ENCODE assay signal across 10 cellular contexts in genomic region chr1:1351511-1352427, GRCh38. TPM values are rescaled to one million over a fixed set of nuclear protein-coding genes. Genes with fewer than 3 reads are reported as not detected.
A peak's percentile ranks its signal among the peaks of the same experiment; 100 is the strongest.
DNase-seq lines count a peak whose midpoint lies in the region; ATAC-seq lines count a peak whose summit lies in the region.
"Had no signal": no experiment of that assay in that cellular context is flagged by ENCODE, and none has a peak within 500 bp of the region (broad histone marks: within the 10 kb centered on the region; RNA-seq: fewer than 3 reads in every experiment).

No MANE protein-coding gene starts in this region.

- peaks cover 8% of the 10 kb centered on the region for H3K4me1 Mint-ChIP-seq in activated naive CD8-positive, alpha-beta T cell treated with anti-CD3 and anti-CD28 coated beads, Interleukin-2, amount 10 ng/mL, durations not matched to agents 7 days and 5 days

- H3K4me1 ChIP-seq in stomach smooth muscle (ENCODE audit: control insufficient read depth, insufficient read depth, low read length) = peaks cover 58% of the 10 kb centered on the region

- H3K9ac ChIP-seq in stomach smooth muscle (ENCODE audit: low read length in 2 of 2) = peak overlapping the region in 1 of 2 donors; percentile 13

- POLR2A ChIA-PET in activated naive CD8-positive, alpha-beta T cell treated with anti-CD3 and anti-CD28 coated beads, Interleukin-2, amount 10 ng/mL, durations not matched to agents 7 days and 5 days (lab: Charles Lee) = interaction anchor here (0.6 to 1.0 kb wide), 2 partner anchors 24 to 472 kb away, joined by 3 read pairs; no protein-coding TSS in a partner anchor

- H3K27me3 ChIP-seq in stomach smooth muscle (ENCODE audit: control insufficient read depth in 1 of 2, insufficient read depth in 2 of 2, low read length in 2 of 2) = no peaks in the 10 kb centered on the region

- H3K4me3 Mint-ChIP-seq in activated naive CD8-positive, alpha-beta T cell treated with anti-CD3 and anti-CD28 coated beads, Interleukin-2, amount 10 ng/mL, durations not matched to agents 7 days and 5 days = peak overlapping the region; percentile 65

- H3K9me3 ChIP-seq in iPS-18c (ENCODE audit: control insufficient read depth, insufficient read depth, low read length) (peaks cover 3% of the 10 kb centered on the region), stomach smooth muscle (ENCODE audit: control insufficient read depth in 2 of 2, low read length in 2 of 2) (no peaks in the 10 kb centered on the region)

- peaks cover 23% of the 10 kb centered on the region for H3K27me3 Mint-ChIP-seq in activated naive CD8-positive, alpha-beta T cell treated with anti-CD3 and anti-CD28 coated beads, Interleukin-2, amount 10 ng/mL, durations not matched to agents 7 days and 5 days

- peak overlapping the region; percentile 37 for H3K27ac ChIP-seq in stomach smooth muscle (ENCODE audit: low read length)

- peak; percentile 56 for DNase-seq in NCI-H82 (lab: John Stamatoyannopoulos, UW)
- no peak for DNase-seq in NCI-H82 treated with DMSO at 0.1 percent for 48 hours (lab: John Stamatoyannopoulos, UW; ENCODE audit: unreplicated experiment)
- DNase-seq in activated naive CD8-positive, alpha-beta T cell treated with anti-CD3 and anti-CD28 coated beads, Interleukin-2, amount 10 ng/mL, durations not matched to agents 7 days and 5 days = no peak
- DNase-seq in NCI-H1092 (lab: John Stamatoyannopoulos, UW) = no peak
- DNase-seq in NCI-H526 treated with DMSO at 0.1 percent for 48 hours (lab: John Stamatoyannopoulos, UW) = no peak
- no peak for DNase-seq in HT-29 (ENCODE audit: low spot score)
- DNase-seq: HCEC 1CT; NK-92 treated with Interleukin-12 subunit alpha and Interleukin-12 subunit beta, amount 100 ng/mL, for 24 hours had no signal

- H3K36me3 ChIP-seq in stomach smooth muscle (ENCODE audit: control insufficient read depth in 2 of 2, insufficient read depth in 2 of 2, low read length in 2 of 2) = peaks cover 0 to 2% of the 10 kb centered on the region in 2 donors

- H3K9me3 Mint-ChIP-seq in activated naive CD8-positive, alpha-beta T cell treated with anti-CD3 and anti-CD28 coated beads, Interleukin-2, amount 10 ng/mL, durations not matched to agents 7 days and 5 days = no peaks in the 10 kb centered on the region

- H3K4me3 ChIP-seq in iPS-18c (ENCODE audit: insufficient read depth, low read depth, low read length) = peak overlapping the region; percentile 34; the same call in 1 of the 2 replicates
- peak overlapping the region in 1 of 2 donors; percentile 44 for H3K4me3 ChIP-seq in stomach smooth muscle (ENCODE audit: low read length in 2 of 2)

- H3K36me3 Mint-ChIP-seq in activated naive CD8-positive, alpha-beta T cell treated with anti-CD3 and anti-CD28 coated beads, Interleukin-2, amount 10 ng/mL, durations not matched to agents 7 days and 5 days = no peaks in the 10 kb centered on the region

- no peak for ATAC-seq in activated naive CD8-positive, alpha-beta T cell treated with anti-CD3 and anti-CD28 coated beads, Interleukin-2, amount 10 ng/mL, durations not matched to agents 7 days and 5 days (ENCODE audit: low read depth)

- peak overlapping the region; percentile 72 for H3K27ac Mint-ChIP-seq in activated naive CD8-positive, alpha-beta T cell treated with anti-CD3 and anti-CD28 coated beads, Interleukin-2, amount 10 ng/mL, durations not matched to agents 7 days and 5 days

RNA-seq across cellular contexts. Expression of gene DVL1, which starts 2.6 kb away (rescaled TPM):
- 10 to 100 TPM; 35.5 to 37.4 TPM for total RNA-seq in activated naive CD8-positive, alpha-beta T cell treated with anti-CD3 and anti-CD28 coated beads, Interleukin-2, amount 10 ng/mL, durations not matched to agents 7 days and 5 days
- total RNA-seq in HT-29 (2014; rRNA removed; shearing (Covaris generic)) = 246 and 269 TPM in 2 replicates

RNA-seq across cellular contexts. Expression of gene MXRA8, which starts 6.6 kb away (rescaled TPM):
- 1 to 10 TPM in 1 of 2 experiments, under 1 TPM in 1; 0.51 to 1.2 TPM for total RNA-seq in activated naive CD8-positive, alpha-beta T cell treated with anti-CD3 and anti-CD28 coated beads, Interleukin-2, amount 10 ng/mL, durations not matched to agents 7 days and 5 days
- not detected in 2 replicates for total RNA-seq in HT-29 (2014; rRNA removed; shearing (Covaris generic))

RNA-seq across cellular contexts. Expression of gene TAS1R3, which starts 20.7 kb away (rescaled TPM):
- total RNA-seq in activated naive CD8-positive, alpha-beta T cell treated with anti-CD3 and anti-CD28 coated beads, Interleukin-2, amount 10 ng/mL, durations not matched to agents 7 days and 5 days = 1 to 10 TPM; 1.2 to 1.3 TPM
- total RNA-seq in HT-29 (2014; rRNA removed; shearing (Covaris generic)) = 0.89 and 1.6 TPM in 2 replicates

RNA-seq across cellular contexts. Expression of gene AURKAIP1, which starts 23.2 kb away (rescaled TPM):
- total RNA-seq in activated naive CD8-positive, alpha-beta T cell treated with anti-CD3 and anti-CD28 coated beads, Interleukin-2, amount 10 ng/mL, durations not matched to agents 7 days and 5 days = 10 to 100 TPM; 87.3 to 97.1 TPM
- total RNA-seq in HT-29 (2014; rRNA removed; shearing (Covaris generic)) = 377 and 383 TPM in 2 replicates

RNA-seq across cellular contexts. Expression of gene CPTP, which starts 27.2 kb away (rescaled TPM):
- 10 to 100 TPM; 19.3 TPM for total RNA-seq in activated naive CD8-positive, alpha-beta T cell treated with anti-CD3 and anti-CD28 coated beads, Interleukin-2, amount 10 ng/mL, durations not matched to agents 7 days and 5 days
- 62.5 and 70.5 TPM in 2 replicates for total RNA-seq in HT-29 (2014; rRNA removed; shearing (Covaris generic))
